ENCODE assay signal across 1 cellular context in the genomic region with DNA sequence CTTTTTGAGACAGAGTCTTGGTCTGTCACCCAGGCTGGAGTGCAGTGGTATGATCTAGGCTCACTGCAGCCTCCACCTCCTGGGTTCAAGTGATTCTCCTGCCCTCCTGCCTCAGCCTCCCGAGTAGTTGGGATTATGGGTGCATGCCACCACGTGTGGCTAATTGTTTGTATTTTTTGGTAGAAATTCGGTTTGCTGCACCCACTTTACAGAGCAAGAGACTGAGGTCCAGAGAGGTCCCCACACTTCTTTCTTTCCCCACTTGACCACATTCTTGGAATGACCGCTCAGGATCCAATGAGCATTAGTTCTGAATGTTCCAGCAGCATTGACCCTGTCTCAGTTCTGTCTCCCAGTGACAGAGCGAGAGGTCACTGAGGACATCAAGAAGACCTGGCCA.
TF ChIP-seq lines count a peak whose summit lies in the region.

No MANE protein-coding gene starts in this region.

TF ChIP-seq in SK-N-SH, 30 proteins besides CTCF, POLR2A, EP300 and RAD21 (continued from another document):
- TF ChIP-seq, protein P1, sequence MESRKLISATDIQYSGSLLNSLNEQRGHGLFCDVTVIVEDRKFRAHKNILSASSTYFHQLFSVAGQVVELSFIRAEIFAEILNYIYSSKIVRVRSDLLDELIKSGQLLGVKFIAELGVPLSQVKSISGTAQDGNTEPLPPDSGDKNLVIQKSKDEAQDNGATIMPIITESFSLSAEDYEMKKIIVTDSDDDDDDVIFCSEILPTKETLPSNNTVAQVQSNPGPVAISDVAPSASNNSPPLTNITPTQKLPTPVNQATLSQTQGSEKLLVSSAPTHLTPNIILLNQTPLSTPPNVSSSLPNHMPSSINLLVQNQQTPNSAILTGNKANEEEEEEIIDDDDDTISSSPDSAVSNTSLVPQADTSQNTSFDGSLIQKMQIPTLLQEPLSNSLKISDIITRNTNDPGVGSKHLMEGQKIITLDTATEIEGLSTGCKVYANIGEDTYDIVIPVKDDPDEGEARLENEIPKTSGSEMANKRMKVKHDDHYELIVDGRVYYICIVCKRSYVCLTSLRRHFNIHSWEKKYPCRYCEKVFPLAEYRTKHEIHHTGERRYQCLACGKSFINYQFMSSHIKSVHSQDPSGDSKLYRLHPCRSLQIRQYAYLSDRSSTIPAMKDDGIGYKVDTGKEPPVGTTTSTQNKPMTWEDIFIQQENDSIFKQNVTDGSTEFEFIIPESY (IDR thresholded peaks at IDR 0.05; ENCODE audit: borderline replicate concordance, low read depth), result no peak
- TF ChIP-seq CHD2 (IDR thresholded peaks at IDR 0.05; ENCODE audit: low read length, partially characterized antibody) (no peak), GABPA (IDR thresholded peaks at IDR 0.05; ENCODE audit: low read depth) (no peak), GATA2 (CRISPR knock-in tag; IDR thresholded peaks at IDR 0.05) (no peak), TCF12 (IDR thresholded peaks at IDR 0.05) (no peak), EZH2phosphoT487 (IDR thresholded peaks at IDR 0.05; ENCODE audit: borderline replicate concordance, low read depth) (no peak), RCOR1 (IDR thresholded peaks at IDR 0.05; ENCODE audit: low read length) (no peak), NFIC (IDR thresholded peaks at IDR 0.05; ENCODE audit: borderline replicate concordance) (no peak), FOXM1 (IDR thresholded peaks at IDR 0.05; ENCODE audit: low read depth) (no peak), JUND (IDR thresholded peaks at IDR 0.05) (no peak), SMC3 (IDR thresholded peaks at IDR 0.05; ENCODE audit: low read depth, low read length) (no peak), SIN3A (IDR thresholded peaks at IDR 0.05; ENCODE audit: borderline replicate concordance, low read depth, low read length) (no peak)
- TF ChIP-seq, protein P2, sequence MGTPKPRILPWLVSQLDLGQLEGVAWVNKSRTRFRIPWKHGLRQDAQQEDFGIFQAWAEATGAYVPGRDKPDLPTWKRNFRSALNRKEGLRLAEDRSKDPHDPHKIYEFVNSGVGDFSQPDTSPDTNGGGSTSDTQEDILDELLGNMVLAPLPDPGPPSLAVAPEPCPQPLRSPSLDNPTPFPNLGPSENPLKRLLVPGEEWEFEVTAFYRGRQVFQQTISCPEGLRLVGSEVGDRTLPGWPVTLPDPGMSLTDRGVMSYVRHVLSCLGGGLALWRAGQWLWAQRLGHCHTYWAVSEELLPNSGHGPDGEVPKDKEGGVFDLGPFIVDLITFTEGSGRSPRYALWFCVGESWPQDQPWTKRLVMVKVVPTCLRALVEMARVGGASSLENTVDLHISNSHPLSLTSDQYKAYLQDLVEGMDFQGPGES (IDR thresholded peaks at IDR 0.05; ENCODE audit: low read depth, low read length), result no peak
- TF ChIP-seq, protein P3, sequence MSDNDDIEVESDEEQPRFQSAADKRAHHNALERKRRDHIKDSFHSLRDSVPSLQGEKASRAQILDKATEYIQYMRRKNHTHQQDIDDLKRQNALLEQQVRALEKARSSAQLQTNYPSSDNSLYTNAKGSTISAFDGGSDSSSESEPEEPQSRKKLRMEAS (IDR thresholded peaks at IDR 0.05; ENCODE audit: low read depth), result no peak
- TF ChIP-seq, protein P4, sequence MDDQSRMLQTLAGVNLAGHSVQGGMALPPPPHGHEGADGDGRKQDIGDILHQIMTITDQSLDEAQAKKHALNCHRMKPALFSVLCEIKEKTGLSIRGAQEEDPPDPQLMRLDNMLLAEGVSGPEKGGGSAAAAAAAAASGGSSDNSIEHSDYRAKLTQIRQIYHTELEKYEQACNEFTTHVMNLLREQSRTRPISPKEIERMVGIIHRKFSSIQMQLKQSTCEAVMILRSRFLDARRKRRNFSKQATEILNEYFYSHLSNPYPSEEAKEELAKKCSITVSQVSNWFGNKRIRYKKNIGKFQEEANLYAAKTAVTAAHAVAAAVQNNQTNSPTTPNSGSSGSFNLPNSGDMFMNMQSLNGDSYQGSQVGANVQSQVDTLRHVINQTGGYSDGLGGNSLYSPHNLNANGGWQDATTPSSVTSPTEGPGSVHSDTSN (IDR thresholded peaks at IDR 0.05), result no peak
- TF ChIP-seq, protein P5, sequence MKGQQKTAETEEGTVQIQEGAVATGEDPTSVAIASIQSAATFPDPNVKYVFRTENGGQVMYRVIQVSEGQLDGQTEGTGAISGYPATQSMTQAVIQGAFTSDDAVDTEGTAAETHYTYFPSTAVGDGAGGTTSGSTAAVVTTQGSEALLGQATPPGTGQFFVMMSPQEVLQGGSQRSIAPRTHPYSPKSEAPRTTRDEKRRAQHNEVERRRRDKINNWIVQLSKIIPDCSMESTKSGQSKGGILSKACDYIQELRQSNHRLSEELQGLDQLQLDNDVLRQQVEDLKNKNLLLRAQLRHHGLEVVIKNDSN (IDR thresholded peaks at IDR 0.05; ENCODE audit: borderline replicate concordance, low read depth), result no peak
- TF ChIP-seq, protein P6, sequence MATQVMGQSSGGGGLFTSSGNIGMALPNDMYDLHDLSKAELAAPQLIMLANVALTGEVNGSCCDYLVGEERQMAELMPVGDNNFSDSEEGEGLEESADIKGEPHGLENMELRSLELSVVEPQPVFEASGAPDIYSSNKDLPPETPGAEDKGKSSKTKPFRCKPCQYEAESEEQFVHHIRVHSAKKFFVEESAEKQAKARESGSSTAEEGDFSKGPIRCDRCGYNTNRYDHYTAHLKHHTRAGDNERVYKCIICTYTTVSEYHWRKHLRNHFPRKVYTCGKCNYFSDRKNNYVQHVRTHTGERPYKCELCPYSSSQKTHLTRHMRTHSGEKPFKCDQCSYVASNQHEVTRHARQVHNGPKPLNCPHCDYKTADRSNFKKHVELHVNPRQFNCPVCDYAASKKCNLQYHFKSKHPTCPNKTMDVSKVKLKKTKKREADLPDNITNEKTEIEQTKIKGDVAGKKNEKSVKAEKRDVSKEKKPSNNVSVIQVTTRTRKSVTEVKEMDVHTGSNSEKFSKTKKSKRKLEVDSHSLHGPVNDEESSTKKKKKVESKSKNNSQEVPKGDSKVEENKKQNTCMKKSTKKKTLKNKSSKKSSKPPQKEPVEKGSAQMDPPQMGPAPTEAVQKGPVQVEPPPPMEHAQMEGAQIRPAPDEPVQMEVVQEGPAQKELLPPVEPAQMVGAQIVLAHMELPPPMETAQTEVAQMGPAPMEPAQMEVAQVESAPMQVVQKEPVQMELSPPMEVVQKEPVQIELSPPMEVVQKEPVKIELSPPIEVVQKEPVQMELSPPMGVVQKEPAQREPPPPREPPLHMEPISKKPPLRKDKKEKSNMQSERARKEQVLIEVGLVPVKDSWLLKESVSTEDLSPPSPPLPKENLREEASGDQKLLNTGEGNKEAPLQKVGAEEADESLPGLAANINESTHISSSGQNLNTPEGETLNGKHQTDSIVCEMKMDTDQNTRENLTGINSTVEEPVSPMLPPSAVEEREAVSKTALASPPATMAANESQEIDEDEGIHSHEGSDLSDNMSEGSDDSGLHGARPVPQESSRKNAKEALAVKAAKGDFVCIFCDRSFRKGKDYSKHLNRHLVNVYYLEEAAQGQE (IDR thresholded peaks at IDR 0.05; ENCODE audit: low read depth, low read length), result no peak
